25 cellular contexts compared by ENCODE assay signal in genomic region chr4:31007858-31008257, GRCh38.
DNase-seq lines count a peak whose midpoint lies in the region; ATAC-seq and TF ChIP-seq lines count a peak whose summit lies in the region.
"Had no signal": no experiment of that assay in that cellular context is flagged by ENCODE, and none has a peak within 500 bp of the region (broad histone marks: within the 10 kb centered on the region; RNA-seq: fewer than 3 reads in every experiment).

No MANE protein-coding gene starts in this region.

- no peaks in the 10 kb centered on the region for H3K9me3 ChIP-seq in A673 (ENCODE audit: low read depth, low read length, poor library complexity, severe bottlenecking)
- no peaks in the 10 kb centered on the region for H3K9me3 ChIP-seq in endocrine pancreas (ENCODE audit: control insufficient read depth, low read length)
- no peaks in the 10 kb centered on the region for H3K9me3 ChIP-seq in neural cell (ENCODE audit: low read length)
- H3K9me3 ChIP-seq in gastroesophageal sphincter: no peaks in the 10 kb centered on the region
- H3K9me3 ChIP-seq: Caco-2, HAP-1 had no signal

- H4K20me1 ChIP-seq in neural cell (ENCODE audit: insufficient read depth): no peaks in the 10 kb centered on the region

- intact Hi-C loops in A673 (cut with micrococcal nuclease; ENCODE audit: unreplicated experiment): no loop called here

- H3K4me1 ChIP-seq in A673 (ENCODE audit: insufficient read depth, low read length, poor library complexity, severe bottlenecking) (peaks cover 60% of the 10 kb centered on the region), endocrine pancreas (ENCODE audit: control insufficient read depth, insufficient read depth, low read length) (no peaks in the 10 kb centered on the region), gastroesophageal sphincter (peaks cover 0 to 18% (median 0%) of the 10 kb centered on the region in 3 donors)
- H3K4me1 ChIP-seq: Caco-2, HAP-1 had no signal

- H3K36me3 ChIP-seq in A673 (ENCODE audit: insufficient read depth, low read length, poor library complexity, severe bottlenecking) (no peaks in the 10 kb centered on the region), endocrine pancreas (ENCODE audit: control insufficient read depth, insufficient read depth, low read length) (no peaks in the 10 kb centered on the region), neural cell (ENCODE audit: insufficient read depth, low read length) (no peaks in the 10 kb centered on the region), gastroesophageal sphincter (no peaks in the 10 kb centered on the region)
- H3K36me3 ChIP-seq: HAP-1 had no signal

- peak; percentile 34 for TF ChIP-seq RAD21 in neural cell (conservative IDR thresholded peaks at IDR 0.05)

- H3K27me3 ChIP-seq in A673 (replicated peaks; ENCODE audit: insufficient read depth, low read depth, low read length, poor library complexity) (no peaks in the 10 kb centered on the region), endocrine pancreas (ENCODE audit: control insufficient read depth, insufficient read depth, low read length) (no peaks in the 10 kb centered on the region), neural cell (ENCODE audit: insufficient read depth, low read depth, low read length) (no peaks in the 10 kb centered on the region), gastroesophageal sphincter (no peaks in the 10 kb centered on the region)

- BruUV-seq in A673 (replicated peaks; lab: Mats Ljungman, UMichigan): no TSS peak

- WGBS in gastroesophageal sphincter (ENCODE audit: low coverage in 1 of 2), 2 donors: 0 to 10% methylated on average over 2 of the region's 2 CpGs

- TF ChIP-seq POLR2A in gastroesophageal sphincter (IDR thresholded peaks at IDR 0.05): no peak

- no peak for TF ChIP-seq CTCF in A673 (conservative IDR thresholded peaks at IDR 0.05; ENCODE audit: low read depth, low read length)
- TF ChIP-seq CTCF in neural cell (IDR thresholded peaks at IDR 0.05; ENCODE audit: poor library complexity, severe bottlenecking): no peak
- TF ChIP-seq CTCF in gastroesophageal sphincter (IDR thresholded peaks at IDR 0.05): no peak

- H3K4me2 ChIP-seq in neural cell (ENCODE audit: low read length): peak overlapping the region; percentile 21

- no peaks in the 10 kb centered on the region for H3K9me2 ChIP-seq in neural cell (ENCODE audit: insufficient read depth, low read length)

- no peaks in the 10 kb centered on the region for H3F3A ChIP-seq in neural cell (ENCODE audit: insufficient read depth, low read length, poor library complexity, severe bottlenecking)

- H3K4me3 ChIP-seq in A673 (ENCODE audit: low read depth, low read length, poor library complexity, severe bottlenecking) (peak overlapping the region; percentile 12), endocrine pancreas (ENCODE audit: control insufficient read depth, insufficient read depth, low read length) (peak overlapping the region; percentile 49), neural cell (ENCODE audit: low read length) (peak overlapping the region; percentile 31), gastroesophageal sphincter (no peak overlapping the region)
- H3K4me3 ChIP-seq: GM12878, HAP-1 had no signal

- no peak overlapping the region for H3K9ac ChIP-seq in endocrine pancreas (ENCODE audit: control insufficient read depth, insufficient read depth, low read length)
- H3K9ac ChIP-seq in neural cell (ENCODE audit: low read length): no peak overlapping the region

- POLR2A ChIA-PET in A673 (lab: Charles Lee; ENCODE audit: low non-redundant PET): no interaction called here

- DNase-seq in A673 (ENCODE audit: low spot score): peak; percentile 49
- DNase-seq in NCI-H446 treated with DMSO at 0.1 percent for 48 hours (lab: John Stamatoyannopoulos, UW): peak; percentile 17
- no peak for DNase-seq in OCI-M1 (lab: John Stamatoyannopoulos, UW)
- DNase-seq: AML-193; C1 segment of cervical spinal cord; Caco-2; CD8-positive, alpha-beta T cell; GDM1; GOT3; HFFc6; IMR-90; KG1; NCI-H1048; NCI-H1436; NCI-H187; NCI-H2081 treated with DMSO at 0.1 percent for 48 hours; NCI-H526 treated with DMSO at 0.1 percent for 48 hours; Right ventricle myocardium superior; RPMI8226 had no signal

- no peaks in the 10 kb centered on the region for H3K79me2 ChIP-seq in neural cell (replicated peaks; ENCODE audit: insufficient read depth, low read length)

- H3K27ac ChIP-seq in A673 (ENCODE audit: low read depth, low read length, poor library complexity, severe bottlenecking) (peak overlapping the region; percentile 56), neural cell (ENCODE audit: low read length) (peak overlapping the region; percentile 10), gastroesophageal sphincter (no peak overlapping the region)

- no peak overlapping the region for H2AFZ ChIP-seq in neural cell (ENCODE audit: low read depth, low read length)

- CTCF ChIA-PET in A673 (lab: Charles Lee): interaction anchor here (0.7 kb wide), 1 partner anchor 51 kb away, joined by 4 read pairs; no protein-coding TSS in a partner anchor

- no peak for ATAC-seq in GM18909 (IDR thresholded peaks at IDR 0.05; ENCODE audit: poor library complexity, unreplicated experiment)
- ATAC-seq in gastroesophageal sphincter: no peak
- ATAC-seq: CD8-positive, alpha-beta T cell; GM12878 had no signal

- TF ChIP-seq EP300 in neural cell (conservative IDR thresholded peaks at IDR 0.05; ENCODE audit: poor library complexity, severe bottlenecking) (peak; percentile 82), gastroesophageal sphincter (IDR thresholded peaks at IDR 0.05) (no peak)

TF ChIP-seq in neural cell, 6 proteins besides CTCF, POLR2A, EP300 and RAD21:
- TF ChIP-seq REST (IDR thresholded peaks at IDR 0.05; ENCODE audit: borderline replicate concordance) (no peak), POLR2AphosphoS5 (IDR thresholded peaks at IDR 0.05) (peak; percentile 59), SMC3 (conservative IDR thresholded peaks at IDR 0.05; ENCODE audit: poor library complexity) (peak; percentile 35)
TF ChIP-seq in neural cell: peak in this region for 2.

Comparison
In these comparisons a context has a peak if more than half of its experiments do, and no peak if none do; other contexts are left out.
1. H3K27ac ChIP-seq: peak in A673 (single experiment) and neural cell (single experiment); none in gastroesophageal sphincter (0 of 4).
2. H3K4me3 ChIP-seq: peak in A673 (single experiment), endocrine pancreas (single experiment) and neural cell (single experiment); none in gastroesophageal sphincter (0 of 2).